Comparison of ENCODE assay signal across 22 cellular contexts in genomic region chr6:141394125-141394536, GRCh38.
"Had no signal": no experiment of that assay in that cellular context is flagged by ENCODE, and none has a peak within 500 bp of the region (broad histone marks: within the 10 kb centered on the region; RNA-seq: fewer than 3 reads in every experiment).

No MANE protein-coding gene starts in this region.

- H3K27ac Mint-ChIP-seq: activated CD8-positive, alpha-beta T cell treated with anti-CD3 and anti-CD28 coated beads, Interleukin-2, amount 10 ng/mL, durations not matched to agents 7 days and 5 days; activated naive CD4-positive, alpha-beta T cell treated with anti-CD3 and anti-CD28 coated beads, Interleukin-2, amount 50 U/mL, for 24 hours; T-helper 1 cell treated with Interleukin-12 subunit alpha and Interleukin-12 subunit beta and Interleukin-4 antibody, amounts not matched to agents 30 μg/mL and 1 μg/mL, for 36 hours had no signal

- H3K27me3 ChIP-seq: ascending aorta, body of pancreas, Peyer's patch, SJCRH30 had no signal

- ATAC-seq: activated CD4-positive, CD25-positive, alpha-beta regulatory T cell treated with anti-CD3 and anti-CD28 coated beads, Interleukin-2, amount 50 U/mL, for 24 hours; activated CD8-positive, alpha-beta T cell treated with anti-CD3 and anti-CD28 coated beads, Interleukin-2, amount 10 ng/mL, durations not matched to agents 7 days and 5 days; body of pancreas had no signal

- H3K27ac ChIP-seq: ascending aorta, body of pancreas, Peyer's patch, RWPE1, SJCRH30 had no signal

- H3K9me3 ChIP-seq: ascending aorta, body of pancreas, Peyer's patch, SJCRH30 had no signal

- H3K4me1 ChIP-seq: ascending aorta, body of pancreas, Peyer's patch, SJCRH30 had no signal

- H3K4me3 Mint-ChIP-seq: activated CD8-positive, alpha-beta T cell treated with anti-CD3 and anti-CD28 coated beads, Interleukin-2, amount 10 ng/mL, durations not matched to agents 7 days and 5 days; activated naive CD4-positive, alpha-beta T cell treated with anti-CD3 and anti-CD28 coated beads, Interleukin-2, amount 50 U/mL, for 24 hours; T-helper 1 cell treated with Interleukin-12 subunit alpha and Interleukin-12 subunit beta and Interleukin-4 antibody, amounts not matched to agents 30 μg/mL and 1 μg/mL, for 36 hours had no signal

- H3K4me3 ChIP-seq: ascending aorta, body of pancreas, Peyer's patch, SJCRH30 had no signal

- H3K9me3 Mint-ChIP-seq: activated naive CD4-positive, alpha-beta T cell treated with anti-CD3 and anti-CD28 coated beads, Interleukin-2, amount 50 U/mL, for 24 hours; T-helper 1 cell treated with Interleukin-12 subunit alpha and Interleukin-12 subunit beta and Interleukin-4 antibody, amounts not matched to agents 30 μg/mL and 1 μg/mL, for 36 hours had no signal

- H3K27me3 Mint-ChIP-seq: activated naive CD4-positive, alpha-beta T cell treated with anti-CD3 and anti-CD28 coated beads, Interleukin-2, amount 50 U/mL, for 24 hours had no signal

- H3K4me1 Mint-ChIP-seq: activated naive CD4-positive, alpha-beta T cell treated with anti-CD3 and anti-CD28 coated beads, Interleukin-2, amount 50 U/mL, for 24 hours had no signal

- DNase-seq: activated CD4-positive, alpha-beta T cell treated with anti-CD3 and anti-CD28 coated beads for 4 hours; activated CD4-positive, alpha-beta T cell treated with anti-CD3 and anti-CD28 coated beads, Interleukin-2, amount 50 U/mL, for 4 hours; activated CD8-positive, alpha-beta memory T cell treated with anti-CD3 and anti-CD28 coated beads, Interleukin-2, amount 50 U/mL, for 48 hours; activated CD8-positive, alpha-beta T cell treated with anti-CD3 and anti-CD28 coated beads, Interleukin-2, amount 10 ng/mL, durations not matched to agents 7 days and 5 days; activated T-cell treated with anti-CD3 and anti-CD28 coated beads, Interleukin-2, amount 50 U/mL, for 1 hour; body of pancreas; Kasumi-1; KBM-7; NCI-H1105 treated with DMSO at 0.1 percent for 48 hours; NCI-H1436 treated with DMSO at 0.1 percent for 48 hours; NCI-H187; NCI-H2081; NCI-H510A treated with DMSO at 0.1 percent for 48 hours; NCI-H69; Peyer's patch; Right ventricle myocardium superior; SJCRH30 had no signal

- H3K36me3 ChIP-seq: ascending aorta, Peyer's patch, SJCRH30 had no signal

- H3K36me3 Mint-ChIP-seq: activated naive CD4-positive, alpha-beta T cell treated with anti-CD3 and anti-CD28 coated beads, Interleukin-2, amount 50 U/mL, for 24 hours had no signal
